2 cellular contexts compared by ENCODE assay signal in genomic region chr3:14031271-14031670, GRCh38.
TF ChIP-seq lines count a peak whose summit lies in the region.

No MANE protein-coding gene starts in this region.

TF ChIP-seq in GM12878, 131 proteins besides CTCF, POLR2A, EP300 and RAD21:
- TF ChIP-seq, protein P1, sequence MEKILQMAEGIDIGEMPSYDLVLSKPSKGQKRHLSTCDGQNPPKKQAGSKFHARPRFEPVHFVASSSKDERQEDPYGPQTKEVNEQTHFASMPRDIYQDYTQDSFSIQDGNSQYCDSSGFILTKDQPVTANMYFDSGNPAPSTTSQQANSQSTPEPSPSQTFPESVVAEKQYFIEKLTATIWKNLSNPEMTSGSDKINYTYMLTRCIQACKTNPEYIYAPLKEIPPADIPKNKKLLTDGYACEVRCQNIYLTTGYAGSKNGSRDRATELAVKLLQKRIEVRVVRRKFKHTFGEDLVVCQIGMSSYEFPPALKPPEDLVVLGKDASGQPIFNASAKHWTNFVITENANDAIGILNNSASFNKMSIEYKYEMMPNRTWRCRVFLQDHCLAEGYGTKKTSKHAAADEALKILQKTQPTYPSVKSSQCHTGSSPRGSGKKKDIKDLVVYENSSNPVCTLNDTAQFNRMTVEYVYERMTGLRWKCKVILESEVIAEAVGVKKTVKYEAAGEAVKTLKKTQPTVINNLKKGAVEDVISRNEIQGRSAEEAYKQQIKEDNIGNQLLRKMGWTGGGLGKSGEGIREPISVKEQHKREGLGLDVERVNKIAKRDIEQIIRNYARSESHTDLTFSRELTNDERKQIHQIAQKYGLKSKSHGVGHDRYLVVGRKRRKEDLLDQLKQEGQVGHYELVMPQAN (conservative IDR thresholded peaks at IDR 0.05): no peak
- TF ChIP-seq YBX1 (IDR thresholded peaks at IDR 0.05) (no peak), MXI1 (IDR thresholded peaks at IDR 0.05; ENCODE audit: low read depth, low read length) (no peak), ZNF384 (IDR thresholded peaks at IDR 0.05; ENCODE audit: borderline replicate concordance, low read depth, low read length) (no peak), GABPA (IDR thresholded peaks at IDR 0.05; ENCODE audit: low read depth) (no peak)
TF ChIP-seq in GM12878: peak in this region for 0.

TF ChIP-seq in SK-N-SH, 30 proteins besides CTCF, POLR2A, EP300 and RAD21 (continued from another document):
- TF ChIP-seq ELF1 (IDR thresholded peaks at IDR 0.05) (no peak), ZBTB33 (IDR thresholded peaks at IDR 0.05; ENCODE audit: borderline replicate concordance, low read depth) (no peak), RXRA (IDR thresholded peaks at IDR 0.05; ENCODE audit: borderline replicate concordance, low read depth) (no peak), GATA2 (CRISPR knock-in tag; IDR thresholded peaks at IDR 0.05) (no peak), GABPA (IDR thresholded peaks at IDR 0.05; ENCODE audit: low read depth) (no peak), FOSL2 (IDR thresholded peaks at IDR 0.05; ENCODE audit: borderline replicate concordance, low read depth) (no peak), YY1 (IDR thresholded peaks at IDR 0.05; ENCODE audit: low read depth) (no peak), TAF1 (IDR thresholded peaks at IDR 0.05; ENCODE audit: borderline replicate concordance, low read depth, low read length) (no peak), TEAD4 (IDR thresholded peaks at IDR 0.05; ENCODE audit: borderline replicate concordance, insufficient read depth) (no peak), TCF12 (IDR thresholded peaks at IDR 0.05) (no peak)
